ENCODE assay signal across 7 cellular contexts in the genomic region with DNA sequence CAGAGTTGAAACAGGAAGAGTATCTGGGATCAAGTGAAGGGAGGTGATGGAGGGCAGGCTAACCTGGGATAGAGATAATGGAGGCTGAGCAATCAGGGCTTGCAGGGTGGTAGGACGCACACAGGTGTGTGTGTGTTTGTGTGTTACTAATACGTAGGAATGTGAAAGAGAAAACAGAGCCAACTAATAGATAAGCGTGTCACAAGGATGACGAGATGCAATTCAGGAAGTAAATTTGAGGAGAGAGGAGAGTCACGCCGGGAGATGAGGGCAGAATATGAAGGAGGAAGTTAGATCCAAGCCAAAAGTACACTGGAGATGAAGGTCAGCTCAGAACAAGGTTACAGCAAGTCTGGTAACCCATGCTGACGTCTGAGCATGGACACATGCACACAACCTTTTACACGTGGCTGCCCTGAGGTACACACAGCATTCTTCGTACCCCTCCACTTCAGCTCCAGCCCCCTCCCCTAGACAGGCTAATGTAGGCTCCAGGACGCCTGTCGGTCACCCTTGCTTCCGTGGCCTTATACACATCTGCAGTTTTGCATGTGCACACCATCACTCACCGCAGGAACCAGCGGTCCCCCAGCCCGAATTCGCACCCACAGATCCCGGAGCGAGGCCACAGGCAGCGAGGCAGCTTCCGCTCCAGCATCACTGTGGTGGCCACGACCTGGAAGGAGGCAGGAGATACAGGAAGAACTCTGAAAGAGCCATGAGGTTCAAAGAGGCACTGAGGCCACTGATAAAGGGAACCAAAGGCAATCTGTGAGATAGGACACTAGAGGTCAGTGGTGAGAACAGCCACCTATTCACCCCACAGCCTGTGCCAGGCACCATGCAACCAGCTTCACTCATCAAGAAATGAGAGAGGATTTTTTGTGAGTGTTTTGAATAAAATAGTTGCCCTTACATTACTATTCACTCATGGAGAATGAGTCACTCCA. TPM values are rescaled to one million over a fixed set of nuclear protein-coding genes. Genes with fewer than 3 reads are reported as not detected.
DNase-seq lines count a peak whose midpoint lies in the region; ATAC-seq and TF ChIP-seq lines count a peak whose summit lies in the region.
"Had no signal": no experiment of that assay in that cellular context is flagged by ENCODE, and none has a peak within 500 bp of the region (broad histone marks: within the 10 kb centered on the region; RNA-seq: fewer than 3 reads in every experiment).

No MANE protein-coding gene starts in this region.

- H3K9me3 Mint-ChIP-seq in stimulated activated effector memory CD8-positive, alpha-beta T cell treated with anti-CD3 and anti-CD28 coated beads, Interleukin-12 subunit alpha, Interleukin-12 subunit beta, amount 100 ng/mL, for 72 hours = no peaks in the 10 kb centered on the region

- no peak overlapping the region for H3K27ac Mint-ChIP-seq in stimulated activated effector memory CD8-positive, alpha-beta T cell treated with anti-CD3 and anti-CD28 coated beads, Interleukin-12 subunit alpha, Interleukin-12 subunit beta, amount 100 ng/mL, for 72 hours

- H3K4me3 ChIP-seq in choroid plexus epithelial cell (ENCODE audit: low read depth, low read length) = no peak overlapping the region

- H3K4me1 Mint-ChIP-seq in stimulated activated effector memory CD8-positive, alpha-beta T cell treated with anti-CD3 and anti-CD28 coated beads, Interleukin-12 subunit alpha, Interleukin-12 subunit beta, amount 100 ng/mL, for 72 hours = no peaks in the 10 kb centered on the region

- TF ChIP-seq CTCF in choroid plexus epithelial cell (conservative IDR thresholded peaks at IDR 0.05; ENCODE audit: low read depth, low read length) = peak; percentile 13

- peak; percentile 43 for ATAC-seq in stimulated activated effector memory CD8-positive, alpha-beta T cell treated with anti-CD3 and anti-CD28 coated beads, Interleukin-12 subunit alpha, Interleukin-12 subunit beta, amount 100 ng/mL, for 72 hours

- no peak overlapping the region for H3K4me3 Mint-ChIP-seq in stimulated activated effector memory CD8-positive, alpha-beta T cell treated with anti-CD3 and anti-CD28 coated beads, Interleukin-12 subunit alpha, Interleukin-12 subunit beta, amount 100 ng/mL, for 72 hours

- H3K36me3 Mint-ChIP-seq in stimulated activated effector memory CD8-positive, alpha-beta T cell treated with anti-CD3 and anti-CD28 coated beads, Interleukin-12 subunit alpha, Interleukin-12 subunit beta, amount 100 ng/mL, for 72 hours = no peaks in the 10 kb centered on the region

- DNase-seq in HT1080 (ENCODE audit: low read depth) = peak; percentile 29
- no peak for DNase-seq in choroid plexus epithelial cell (ENCODE audit: low read depth)
- DNase-seq in stimulated activated effector memory CD8-positive, alpha-beta T cell treated with anti-CD3 and anti-CD28 coated beads, Interleukin-12 subunit alpha, Interleukin-12 subunit beta, amount 100 ng/mL, for 72 hours (ENCODE audit: low spot score in 2 of 2) = no peak
- DNase-seq in amniotic stem cell (lab: John Stamatoyannopoulos, UW) = no peak
- DNase-seq in D341Med (ENCODE audit: low spot score) = no peak
- DNase-seq: NCI-H1930 had no signal

RNA-seq across cellular contexts. Expression of gene TRPV6, which starts 23.7 kb away (rescaled TPM):
- total RNA-seq in HT1080 (2014; rRNA removed; shearing (Covaris generic)) = not detected in 2 replicates
- not detected in 2 replicates for polyA plus RNA-seq in HT1080 (2015; cell fraction: cytosol; rRNA removed)
- polyA plus RNA-seq in HT1080 (2015; cell fraction: nucleus; rRNA removed) = not detected in 2 replicates
- total RNA-seq: endothelial cell of umbilical vein had no signal
- polyA plus RNA-seq: endothelial cell of umbilical vein had no signal

RNA-seq across cellular contexts. Expression of gene TRPV5, which starts 24.4 kb away (rescaled TPM):
- not detected in 2 replicates for total RNA-seq in HT1080 (2014; rRNA removed; shearing (Covaris generic))
- polyA plus RNA-seq in HT1080 (2015; cell fraction: cytosol; rRNA removed) = not detected in 2 replicates
- not detected in 2 replicates for polyA plus RNA-seq in HT1080 (2015; cell fraction: nucleus; rRNA removed)
- total RNA-seq: endothelial cell of umbilical vein had no signal
- polyA plus RNA-seq: endothelial cell of umbilical vein had no signal

RNA-seq across cellular contexts. Expression of gene LLCFC1, which starts 30.1 kb away (rescaled TPM):
- total RNA-seq in HT1080 (2014; rRNA removed; shearing (Covaris generic)) = not detected in 2 replicates
- not detected in 2 replicates for polyA plus RNA-seq in HT1080 (2015; cell fraction: cytosol; rRNA removed)
- not detected in 2 replicates for polyA plus RNA-seq in HT1080 (2015; cell fraction: nucleus; rRNA removed)
- total RNA-seq: endothelial cell of umbilical vein had no signal
- polyA plus RNA-seq: endothelial cell of umbilical vein had no signal

RNA-seq across cellular contexts. Expression of gene KEL, which starts 53.0 kb away (rescaled TPM):
- not detected in 2 replicates for total RNA-seq in HT1080 (2014; rRNA removed; shearing (Covaris generic))
- 0.25 and 0.26 TPM in 2 replicates for polyA plus RNA-seq in HT1080 (2015; cell fraction: cytosol; rRNA removed)
- 0.22 and 0.27 TPM in 2 replicates for polyA plus RNA-seq in HT1080 (2015; cell fraction: nucleus; rRNA removed)

RNA-seq across cellular contexts. Expression of gene EPHB6, which starts 54.3 kb away (rescaled TPM):
- 1.5 and 4.0 TPM in 2 replicates for total RNA-seq in HT1080 (2014; rRNA removed; shearing (Covaris generic))
- 2.7 and 3.8 TPM in 2 replicates for polyA plus RNA-seq in HT1080 (2015; cell fraction: cytosol; rRNA removed)
- polyA plus RNA-seq in HT1080 (2015; cell fraction: nucleus; rRNA removed) = 8.2 and 11.4 TPM in 2 replicates
